In the genomic region with DNA sequence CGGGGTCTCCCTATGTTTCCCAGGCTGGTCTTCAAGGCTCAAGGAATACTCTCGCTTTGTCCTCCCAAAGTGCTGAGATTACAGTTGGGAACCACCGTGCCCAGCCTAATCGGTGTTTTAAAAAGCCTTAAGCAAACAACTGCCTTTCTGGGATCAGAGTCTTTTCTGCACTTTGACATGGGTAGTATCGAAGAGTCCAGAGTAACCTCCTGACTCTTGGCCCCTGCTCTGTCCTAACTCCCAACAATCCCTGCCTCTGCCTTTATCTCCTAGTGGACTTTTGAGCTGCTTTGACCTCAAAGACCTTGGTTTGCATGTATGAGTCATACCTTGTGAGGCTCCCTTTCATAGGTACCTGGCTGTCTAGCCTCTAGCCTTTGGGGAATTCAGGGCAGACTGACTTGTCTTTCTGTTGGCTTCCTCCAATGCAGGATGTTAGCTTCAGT, we compare ENCODE assay signal across 10 cellular contexts.
DNase-seq lines count a peak whose midpoint lies in the region; ATAC-seq and TF ChIP-seq lines count a peak whose summit lies in the region.
"Had no signal": no experiment of that assay in that cellular context is flagged by ENCODE, and none has a peak within 500 bp of the region (broad histone marks: within the 10 kb centered on the region; RNA-seq: fewer than 3 reads in every experiment).

No MANE protein-coding gene starts in this region.

- no peak for DNase-seq in epithelial cell of prostate (ENCODE audit: low read depth, low spot score)
- DNase-seq in NCI-H2171 (lab: John Stamatoyannopoulos, UW): no peak
- DNase-seq in NCI-H1417 (lab: John Stamatoyannopoulos, UW): no peak
- DNase-seq in activated CD4-positive, alpha-beta T cell treated with anti-CD3 and anti-CD28 coated beads for 4 hours: no peak
- no peak for DNase-seq in dedifferentiated amniotic fluid mesenchymal stem cell (ENCODE audit: extremely low spot score)
- DNase-seq: NCI-H1092 had no signal

- H3K27ac ChIP-seq in 22Rv1: 0 out of 2 replicates have a peak overlapping the region, but pooled peaks have one; percentile 25
- H3K27ac ChIP-seq in epithelial cell of prostate: peak overlapping the region; percentile 90
- H3K27ac ChIP-seq: C4-2B had no signal

- no peak for TF ChIP-seq CTCF in 22Rv1 (IDR thresholded peaks at IDR 0.05)

- ATAC-seq in GM19328 (IDR thresholded peaks at IDR 0.05; ENCODE audit: unreplicated experiment) (peak; percentile 47), HG03439 (IDR thresholded peaks at IDR 0.05; ENCODE audit: unreplicated experiment) (peak; percentile 75)
